9 cellular contexts compared by ENCODE assay signal in the genomic region with DNA sequence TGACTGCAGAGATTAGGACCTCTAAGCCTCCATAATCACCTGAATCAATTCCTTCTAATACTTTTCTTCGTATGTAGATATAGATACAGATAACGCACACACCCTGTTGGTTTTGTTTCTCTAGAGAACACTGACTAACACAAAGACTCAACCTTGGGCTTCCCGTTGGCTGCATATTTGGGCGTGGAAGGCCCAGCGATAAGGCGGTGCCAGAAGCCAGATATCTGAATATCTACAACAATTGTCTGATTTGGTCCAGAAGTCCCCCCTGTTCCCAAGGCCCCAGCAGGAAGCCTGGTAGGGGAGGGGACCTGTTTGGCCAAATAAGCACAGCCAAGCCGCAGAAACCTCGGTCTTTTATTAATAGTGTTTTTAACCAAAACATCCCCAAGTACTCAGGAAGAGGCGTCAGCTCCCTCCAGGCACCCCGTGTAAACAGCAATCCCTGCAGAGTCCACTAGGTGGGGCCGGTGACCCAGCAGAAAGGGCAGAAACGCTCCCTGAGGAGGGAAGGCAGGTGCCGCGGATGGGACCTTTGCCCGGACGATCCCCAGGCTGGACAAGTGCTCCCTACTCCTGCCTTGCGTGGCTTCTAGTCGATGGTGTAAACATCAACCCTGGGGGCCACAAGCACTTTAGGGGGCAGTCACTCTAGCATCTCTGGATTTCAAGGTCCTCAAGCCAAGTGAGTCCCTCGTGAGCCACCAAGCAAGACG. TPM values are rescaled to one million over a fixed set of nuclear protein-coding genes. Genes with fewer than 3 reads are reported as not detected.
A peak's percentile ranks its signal among the peaks of the same experiment; 100 is the strongest.
DNase-seq lines count a peak whose midpoint lies in the region; ATAC-seq and TF ChIP-seq lines count a peak whose summit lies in the region.
"Had no signal": no experiment of that assay in that cellular context is flagged by ENCODE, and none has a peak within 500 bp of the region (broad histone marks: within the 10 kb centered on the region; RNA-seq: fewer than 3 reads in every experiment).

No MANE protein-coding gene starts in this region.

- H3K27ac ChIP-seq in CD8-positive, alpha-beta T cell (ENCODE audit: low read depth, low read length) = no peak overlapping the region
- H3K27ac ChIP-seq: SK-N-MC had no signal

- intact Hi-C loops in CD8-positive, alpha-beta T cell (cut with DNase I, micrococcal nuclease) = loop anchor here (1.0 to 5.0 kb wide), 5 partner anchors 64 to 209 kb away; partner anchors contain the start of gene TRARG1 (in 1 of the 2)

- no peak overlapping the region for H3K27ac Mint-ChIP-seq in CD8-positive, alpha-beta T cell
- peak overlapping the region; percentile 19 for H3K27ac Mint-ChIP-seq in activated T-cell treated with anti-CD3 and anti-CD28 coated beads, Interleukin-2, amount 50 U/mL, for 72 hours
- H3K27ac Mint-ChIP-seq in nephron = no peak overlapping the region

- H3K9me3 ChIP-seq in CD8-positive, alpha-beta T cell (ENCODE audit: low read length) = no peaks in the 10 kb centered on the region

- TF ChIP-seq CTCF in CD8-positive, alpha-beta T cell (IDR thresholded peaks at IDR 0.05) = peak; percentile 96
- TF ChIP-seq CTCF in HFF-Myc (IDR thresholded peaks at IDR 0.05; ENCODE audit: low read depth, low read length, missing control alignments) = peak; percentile 91
- TF ChIP-seq CTCF in nephron (IDR thresholded peaks at IDR 0.05; ENCODE audit: unreplicated experiment in 3 of 3) = peak; percentile 86 to 91 (median 87)

- CTCF ChIA-PET in CD8-positive, alpha-beta T cell (lab: Charles Lee) = interaction anchor here (0.5 to 9.7 kb wide), 31 partner anchors 8 to 242 kb away, joined by 3 to 137 read pairs (median 4); no protein-coding TSS in a partner anchor

- no peaks in the 10 kb centered on the region for H3K27me3 ChIP-seq in CD8-positive, alpha-beta T cell (ENCODE audit: insufficient read depth, low read length)

- H3K27me3 Mint-ChIP-seq in CD8-positive, alpha-beta T cell (ENCODE audit: low read depth) = no peaks in the 10 kb centered on the region
- H3K27me3 Mint-ChIP-seq in activated T-cell treated with anti-CD3 and anti-CD28 coated beads, Interleukin-2, amount 50 U/mL, for 72 hours (ENCODE audit: low read depth) = no peaks in the 10 kb centered on the region
- H3K27me3 Mint-ChIP-seq in nephron (ENCODE audit: low read depth) = peaks cover 12% of the 10 kb centered on the region

- H3K4me1 ChIP-seq in CD8-positive, alpha-beta T cell (ENCODE audit: insufficient read depth, low read length) = peaks cover 12% of the 10 kb centered on the region

- H3K9me3 Mint-ChIP-seq in CD8-positive, alpha-beta T cell = no peaks in the 10 kb centered on the region
- no peaks in the 10 kb centered on the region for H3K9me3 Mint-ChIP-seq in activated T-cell treated with anti-CD3 and anti-CD28 coated beads, Interleukin-2, amount 50 U/mL, for 72 hours
- no peaks in the 10 kb centered on the region for H3K9me3 Mint-ChIP-seq in nephron

- POLR2A ChIA-PET in CD8-positive, alpha-beta T cell (lab: Charles Lee) = interaction anchor here (0.7 to 1.4 kb wide), 4 partner anchors 14 to 126 kb away, joined by 3 to 4 read pairs (median 3); partner anchors contain the start of gene TIMM22

- H3K4me3 Mint-ChIP-seq in CD8-positive, alpha-beta T cell = no peak overlapping the region
- no peak overlapping the region for H3K4me3 Mint-ChIP-seq in activated T-cell treated with anti-CD3 and anti-CD28 coated beads, Interleukin-2, amount 50 U/mL, for 72 hours
- no peak overlapping the region for H3K4me3 Mint-ChIP-seq in nephron

- no peaks in the 10 kb centered on the region for H3K36me3 ChIP-seq in CD8-positive, alpha-beta T cell (ENCODE audit: insufficient read depth, low read length)

- H3K36me3 Mint-ChIP-seq in CD8-positive, alpha-beta T cell = no peaks in the 10 kb centered on the region
- no peaks in the 10 kb centered on the region for H3K36me3 Mint-ChIP-seq in activated T-cell treated with anti-CD3 and anti-CD28 coated beads, Interleukin-2, amount 50 U/mL, for 72 hours (ENCODE audit: insufficient read depth in 2 of 2)
- H3K36me3 Mint-ChIP-seq in nephron (ENCODE audit: low read depth) = peaks cover 5% of the 10 kb centered on the region

- ATAC-seq in CD8-positive, alpha-beta T cell = peak; percentile 95
- ATAC-seq in activated T-cell treated with anti-CD3 and anti-CD28 coated beads, Interleukin-2, amount 50 U/mL, for 72 hours (replicated peaks in 1 of 2) = peak; percentile 86 to 88

- peak; percentile 69 to 91 (median 84) for DNase-seq in CD8-positive, alpha-beta T cell
- DNase-seq in HFF-Myc (ENCODE audit: extremely low read depth, low read depth) = no peak
- DNase-seq in activated T-cell treated with anti-CD3 and anti-CD28 coated beads, Interleukin-2, amount 50 U/mL, for 72 hours = peak; percentile 85 to 90
- peak; percentile 19 for DNase-seq in fibroblast of gingiva (ENCODE audit: low read depth)
- peak; percentile 50 to 83 (median 72) for DNase-seq in stimulated activated naive CD4-positive, alpha-beta T cell (lab: John Stamatoyannopoulos, UW)
- DNase-seq in mesenteric fat pad (ENCODE audit: low spot score) = no peak

- peaks cover 7% of the 10 kb centered on the region for H3K4me1 Mint-ChIP-seq in CD8-positive, alpha-beta T cell (ENCODE audit: low read depth)
- H3K4me1 Mint-ChIP-seq in activated T-cell treated with anti-CD3 and anti-CD28 coated beads, Interleukin-2, amount 50 U/mL, for 72 hours (ENCODE audit: low read depth) = peaks cover 9% of the 10 kb centered on the region
- peaks cover 20% of the 10 kb centered on the region for H3K4me1 Mint-ChIP-seq in nephron

- H3K4me3 ChIP-seq in CD8-positive, alpha-beta T cell (ENCODE audit: low read depth, low read length) = no peak overlapping the region
- no peak overlapping the region for H3K4me3 ChIP-seq in HFF-Myc (replicated peaks; ENCODE audit: low read depth, low read length)
- H3K4me3 ChIP-seq: SK-N-MC had no signal

TF ChIP-seq in PFSK-1, 5 proteins besides CTCF, POLR2A, EP300 and RAD21:
- TF ChIP-seq, protein P1, sequence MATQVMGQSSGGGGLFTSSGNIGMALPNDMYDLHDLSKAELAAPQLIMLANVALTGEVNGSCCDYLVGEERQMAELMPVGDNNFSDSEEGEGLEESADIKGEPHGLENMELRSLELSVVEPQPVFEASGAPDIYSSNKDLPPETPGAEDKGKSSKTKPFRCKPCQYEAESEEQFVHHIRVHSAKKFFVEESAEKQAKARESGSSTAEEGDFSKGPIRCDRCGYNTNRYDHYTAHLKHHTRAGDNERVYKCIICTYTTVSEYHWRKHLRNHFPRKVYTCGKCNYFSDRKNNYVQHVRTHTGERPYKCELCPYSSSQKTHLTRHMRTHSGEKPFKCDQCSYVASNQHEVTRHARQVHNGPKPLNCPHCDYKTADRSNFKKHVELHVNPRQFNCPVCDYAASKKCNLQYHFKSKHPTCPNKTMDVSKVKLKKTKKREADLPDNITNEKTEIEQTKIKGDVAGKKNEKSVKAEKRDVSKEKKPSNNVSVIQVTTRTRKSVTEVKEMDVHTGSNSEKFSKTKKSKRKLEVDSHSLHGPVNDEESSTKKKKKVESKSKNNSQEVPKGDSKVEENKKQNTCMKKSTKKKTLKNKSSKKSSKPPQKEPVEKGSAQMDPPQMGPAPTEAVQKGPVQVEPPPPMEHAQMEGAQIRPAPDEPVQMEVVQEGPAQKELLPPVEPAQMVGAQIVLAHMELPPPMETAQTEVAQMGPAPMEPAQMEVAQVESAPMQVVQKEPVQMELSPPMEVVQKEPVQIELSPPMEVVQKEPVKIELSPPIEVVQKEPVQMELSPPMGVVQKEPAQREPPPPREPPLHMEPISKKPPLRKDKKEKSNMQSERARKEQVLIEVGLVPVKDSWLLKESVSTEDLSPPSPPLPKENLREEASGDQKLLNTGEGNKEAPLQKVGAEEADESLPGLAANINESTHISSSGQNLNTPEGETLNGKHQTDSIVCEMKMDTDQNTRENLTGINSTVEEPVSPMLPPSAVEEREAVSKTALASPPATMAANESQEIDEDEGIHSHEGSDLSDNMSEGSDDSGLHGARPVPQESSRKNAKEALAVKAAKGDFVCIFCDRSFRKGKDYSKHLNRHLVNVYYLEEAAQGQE (IDR thresholded peaks at IDR 0.05; ENCODE audit: insufficient read depth in 1 of 2, low read depth in 2 of 2, low read length in 2 of 2) = no peak
- TF ChIP-seq FOXP2 (optimal IDR thresholded peaks at IDR 0.05; ENCODE audit: borderline replicate concordance, extremely low read depth, extremely low read length, insufficient read depth) = peak; percentile 89
- no peak for TF ChIP-seq POLR2AphosphoS5 (IDR thresholded peaks at IDR 0.05; ENCODE audit: low read depth, low read length)

RNA-seq across cellular contexts. Expression of gene ABR, which starts 56.9 kb away (rescaled TPM):
- 10 to 100 TPM; 46.4 to 48.7 TPM for total RNA-seq in CD8-positive, alpha-beta T cell
- polyA plus RNA-seq in PFSK-1 (2012; ENCODE audit: insufficient read length, low read depth) = 129 TPM
- total RNA-seq in activated T-cell treated with anti-CD3 and anti-CD28 coated beads, Interleukin-2, amount 50 U/mL, for 72 hours = 10 to 100 TPM; 65.8 to 70.8 TPM
- total RNA-seq in mesenteric fat pad = 103 TPM

Comparison
In these comparisons a context has a peak if more than half of its experiments do, and no peak if none do; other contexts are left out.
1. DNase-seq: peak in CD8-positive, alpha-beta T cell (7 of 7), activated T-cell treated with anti-CD3 and anti-CD28 coated beads, Interleukin-2, amount 50 U/mL, for 72 hours (2 of 2), fibroblast of gingiva (single experiment) and stimulated activated naive CD4-positive, alpha-beta T cell (6 of 6); none in HFF-Myc (single experiment) and mesenteric fat pad (single experiment).
2. Peak in every context shown above with its lines, with median percentiles within 50 percentile points of each other: CTCF ChIP-seq.